Comparison of ENCODE assay signal across 21 cellular contexts in the genomic region with DNA sequence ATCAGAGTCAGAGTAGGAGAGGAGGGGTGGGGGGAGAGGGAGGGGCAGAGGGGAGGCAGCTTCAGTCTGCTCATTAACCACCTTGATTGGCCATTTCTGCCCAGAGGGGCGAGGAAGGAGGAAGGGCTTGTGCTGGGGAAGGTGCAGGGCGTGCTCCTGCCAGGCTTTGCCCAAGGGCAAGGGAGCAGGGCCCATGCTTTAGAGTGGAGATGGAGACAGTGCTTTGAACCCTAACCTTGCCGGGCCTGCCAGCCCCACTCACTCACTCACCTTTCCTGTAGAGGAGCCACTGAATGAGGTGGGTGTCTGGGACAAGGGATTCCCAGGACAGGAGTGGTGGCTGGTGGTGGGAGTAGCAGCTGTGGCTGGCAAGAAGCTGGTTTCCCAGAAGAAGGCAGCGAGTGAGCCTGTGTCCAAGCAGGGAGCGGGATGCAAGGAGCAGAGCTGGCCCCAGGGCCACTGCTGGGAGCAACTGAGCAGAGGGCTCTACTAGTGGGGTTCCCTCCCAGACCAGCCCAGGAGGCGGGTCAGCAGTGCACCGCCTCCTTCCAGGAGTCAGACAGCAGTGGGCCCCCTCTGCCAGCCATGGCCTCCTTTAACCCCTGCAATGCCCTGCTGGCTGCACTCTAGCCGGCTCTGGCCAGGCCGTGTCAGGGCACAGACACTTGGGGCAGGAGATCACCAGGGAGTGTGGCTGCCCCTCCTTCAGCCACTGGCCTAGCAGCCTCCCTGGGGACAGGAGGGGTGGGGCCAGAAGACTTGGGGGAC. TPM values are rescaled to one million over a fixed set of nuclear protein-coding genes. Genes with fewer than 3 reads are reported as not detected.
"Had no signal": no experiment of that assay in that cellular context is flagged by ENCODE, and none has a peak within 500 bp of the region (broad histone marks: within the 10 kb centered on the region; RNA-seq: fewer than 3 reads in every experiment).

No MANE protein-coding gene starts in this region.

- H3K4me1 Mint-ChIP-seq: neural crest cell had no signal

- H3K9me3 ChIP-seq: left lung, mucosa of descending colon, pancreas, sigmoid colon, thyroid gland had no signal

- H3K36me3 Mint-ChIP-seq: activated naive CD4-positive, alpha-beta T cell treated with anti-CD3 and anti-CD28 coated beads, Interleukin-2, amount 10 ng/mL, durations not matched to agents 7 days and 5 days; naive B cell had no signal

- H3K4me1 ChIP-seq: pancreas, thyroid gland had no signal

- H3K36me3 ChIP-seq: brain microvascular endothelial cell, left lung, pancreas, sigmoid colon, thyroid gland had no signal

- H3K27ac ChIP-seq: brain microvascular endothelial cell, left lung, pancreas, sigmoid colon, thyroid gland had no signal

- H3K27me3 ChIP-seq: pancreas, thyroid gland had no signal

- H3K9me3 Mint-ChIP-seq: activated naive CD4-positive, alpha-beta T cell treated with anti-CD3 and anti-CD28 coated beads, Interleukin-2, amount 10 ng/mL, durations not matched to agents 7 days and 5 days; activated T-cell treated with anti-CD3 and anti-CD28 coated beads, Interleukin-2, amount 50 U/mL, for 24 hours; neural crest cell had no signal

- H3K27ac Mint-ChIP-seq: activated CD8-positive, alpha-beta T cell treated with anti-CD3 and anti-CD28 coated beads, Interleukin-2, amount 10 ng/mL, durations not matched to agents 7 days and 5 days; activated naive CD4-positive, alpha-beta T cell treated with anti-CD3 and anti-CD28 coated beads, Interleukin-2, amount 10 ng/mL, durations not matched to agents 7 days and 5 days; activated T-cell treated with anti-CD3 and anti-CD28 coated beads, Interleukin-2, amount 50 U/mL, for 24 hours had no signal

- H3K4me3 Mint-ChIP-seq: activated CD8-positive, alpha-beta T cell treated with anti-CD3 and anti-CD28 coated beads, Interleukin-2, amount 10 ng/mL, durations not matched to agents 7 days and 5 days; activated naive CD4-positive, alpha-beta T cell treated with anti-CD3 and anti-CD28 coated beads, Interleukin-2, amount 10 ng/mL, durations not matched to agents 7 days and 5 days; activated T-cell treated with anti-CD3 and anti-CD28 coated beads, Interleukin-2, amount 50 U/mL, for 24 hours; naive B cell; neural crest cell had no signal

- H3K4me3 ChIP-seq: left lung, mucosa of descending colon, pancreas, sigmoid colon, thyroid gland had no signal

- ATAC-seq: activated CD8-positive, alpha-beta T cell treated with anti-CD3 and anti-CD28 coated beads, Interleukin-2, amount 10 ng/mL, durations not matched to agents 7 days and 5 days; left lung; mucosa of descending colon; pancreas had no signal

- DNase-seq: activated CD4-positive, alpha-beta T cell treated with anti-CD3 and anti-CD28 coated beads for 48 hours; activated CD4-positive, CD25-positive, alpha-beta regulatory T cell; activated CD8-positive, alpha-beta T cell treated with anti-CD3 and anti-CD28 coated beads, Interleukin-2, amount 10 ng/mL, durations not matched to agents 7 days and 5 days; activated effector memory CD4-positive, alpha-beta T cell treated with Interleukin-2 at 50 U/mL for 16 hours; activated naive CD4-positive, alpha-beta T cell treated with anti-CD3 and anti-CD28 coated beads, Interleukin-2, amount 10 ng/mL, durations not matched to agents 7 days and 5 days; activated T-cell treated with anti-CD3 and anti-CD28 coated beads, Interleukin-2, amount 50 U/mL, for 24 hours; brain microvascular endothelial cell; central memory CD4-positive, alpha-beta T cell; erythroblast; hypothalamus; kidney; mucosa of descending colon; naive B cell; sigmoid colon; stimulated activated naive CD4-positive, alpha-beta T cell treated with Interleukin-2 at 50 U/mL for 16 hours; thyroid gland had no signal

RNA-seq across cellular contexts. Expression of gene RUFY4, which starts 3.6 kb away (rescaled TPM):
- total RNA-seq: frontal cortex, mucosa of descending colon, neural crest cell, thyroid gland, urinary bladder had no signal
